ENCODE assay signal across 9 cellular contexts in the genomic region with DNA sequence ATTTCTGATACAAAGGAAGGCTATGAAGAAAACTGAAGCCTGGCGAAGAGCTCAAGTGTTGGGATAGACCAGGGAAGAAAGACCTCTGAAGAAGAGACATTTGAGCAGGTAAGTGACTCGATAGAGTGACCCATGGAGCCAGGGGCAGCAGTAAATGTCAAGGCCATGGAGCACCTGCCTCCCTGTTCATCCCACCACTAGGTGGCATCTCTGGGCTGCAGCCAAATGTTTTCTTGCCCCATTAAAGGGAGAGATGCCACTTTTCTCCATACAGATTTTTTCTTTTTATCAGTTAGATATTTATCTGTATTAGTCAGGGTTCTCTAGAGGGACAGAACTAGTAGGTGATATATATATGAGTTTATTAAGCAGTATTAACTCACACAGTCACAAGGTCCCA. TPM values are rescaled to one million over a fixed set of nuclear protein-coding genes. Genes with fewer than 3 reads are reported as not detected.
DNase-seq lines count a peak whose midpoint lies in the region; ATAC-seq, FAIRE-seq and TF ChIP-seq lines count a peak whose summit lies in the region.
"Had no signal": no experiment of that assay in that cellular context is flagged by ENCODE, and none has a peak within 500 bp of the region (broad histone marks: within the 10 kb centered on the region; RNA-seq: fewer than 3 reads in every experiment).

No MANE protein-coding gene starts in this region.

- POLR2A ChIA-PET in OCI-LY7 (lab: Charles Lee) = no interaction called here

- H3K9me3 Mint-ChIP-seq in activated T-cell treated with anti-CD3 and anti-CD28 coated beads, Interleukin-2, amount 50 U/mL, for 4 hours = no peaks in the 10 kb centered on the region

- no peak overlapping the region for H3K4me3 Mint-ChIP-seq in activated T-cell treated with anti-CD3 and anti-CD28 coated beads, Interleukin-2, amount 50 U/mL, for 4 hours

- H3K79me2 ChIP-seq in OCI-LY7 (ENCODE audit: insufficient read depth, low read depth, low read length) = peaks cover under 1% of the 10 kb centered on the region; the same call in 1 of the 2 replicates

- TF ChIP-seq CTCF in D721Med (IDR thresholded peaks at IDR 0.05; ENCODE audit: insufficient read depth, missing control alignments) (peak; percentile 65), OCI-LY7 (conservative IDR thresholded peaks at IDR 0.05; ENCODE audit: low read length) (peak; percentile 78)

- H3K27me3 Mint-ChIP-seq in activated T-cell treated with anti-CD3 and anti-CD28 coated beads, Interleukin-2, amount 50 U/mL, for 4 hours (ENCODE audit: low read depth) = no peaks in the 10 kb centered on the region

- H4K20me1 ChIP-seq in OCI-LY7 (ENCODE audit: insufficient read depth, low read length) = no peaks in the 10 kb centered on the region

- FAIRE-seq in D721Med (lab: Jason Lieb, UNC) = no peak
- FAIRE-seq in HTR-8/SVneo (lab: Jason Lieb, UNC) = no peak

- no peaks in the 10 kb centered on the region for H3K9me2 ChIP-seq in OCI-LY7 (ENCODE audit: insufficient read depth, low read length)

- H2AFZ ChIP-seq in OCI-LY7 (ENCODE audit: low read length) = no peak overlapping the region

- no peaks in the 10 kb centered on the region for H3K9me3 ChIP-seq in OCI-LY7 (ENCODE audit: low read length)
- H3K9me3 ChIP-seq: SJSA1 had no signal

- H3K36me3 Mint-ChIP-seq in activated T-cell treated with anti-CD3 and anti-CD28 coated beads, Interleukin-2, amount 50 U/mL, for 4 hours (ENCODE audit: insufficient read depth) = no peaks in the 10 kb centered on the region

- no peak overlapping the region for H3K27ac ChIP-seq in OCI-LY7 (ENCODE audit: low read depth, low read length, poor library complexity, severe bottlenecking)
- H3K27ac ChIP-seq: SJSA1 had no signal

- no peaks in the 10 kb centered on the region for H3K36me3 ChIP-seq in OCI-LY7 (ENCODE audit: insufficient read depth, low read length)
- H3K36me3 ChIP-seq: SJSA1 had no signal

- H3K4me1 ChIP-seq in OCI-LY7 (ENCODE audit: insufficient read depth, low read length, poor library complexity, severe bottlenecking) = peaks cover 7% of the 10 kb centered on the region
- H3K4me1 ChIP-seq: SJSA1 had no signal

- DNase-seq in D721Med (ENCODE audit: insufficient read length, low spot score) = peak; percentile 41
- DNase-seq in HTR-8/SVneo (ENCODE audit: insufficient read length, low spot score) = peak; percentile 18
- DNase-seq in OCI-LY7 (ENCODE audit: low spot score) = peak; percentile 63
- peak; percentile 48 for DNase-seq in activated T-cell treated with anti-CD3 and anti-CD28 coated beads, Interleukin-2, amount 50 U/mL, for 4 hours
- DNase-seq in glomerular visceral epithelial cell (ENCODE audit: extremely low spot score) = peak; percentile 51
- peak; percentile 5 to 22 for DNase-seq in stimulated activated CD4-positive, alpha-beta T cell treated with anti-CD3 and anti-CD28 coated beads, Interleukin-12 subunit alpha, Interleukin-12 subunit beta, amount 100 ng/mL, for 24 hours (ENCODE audit: low read depth in 2 of 2)
- no peak for DNase-seq in cerebellar nuclear complex (lab: John Stamatoyannopoulos, UW)

- CTCF ChIA-PET in OCI-LY7 (lab: Charles Lee; ENCODE audit: unreplicated experiment) = interaction anchor here (0.5 to 1.0 kb wide), 2 partner anchors 22 to 196 kb away, joined by 3 read pairs; no protein-coding TSS in a partner anchor

- peak in 1 of 2 donors; percentile 43 for ATAC-seq in activated T-cell treated with anti-CD3 and anti-CD28 coated beads, Interleukin-2, amount 50 U/mL, for 4 hours
- no peak for ATAC-seq in HG02610 (IDR thresholded peaks at IDR 0.05; ENCODE audit: unreplicated experiment)

- intact Hi-C loops in OCI-LY7 (cut with micrococcal nuclease; ENCODE audit: unreplicated experiment) = loop anchor here (1.0 to 10.0 kb wide), 3 partner anchors 177 to 334 kb away; partner anchors contain the start of genes ELK1 and UXT

- H3K4me1 Mint-ChIP-seq in activated T-cell treated with anti-CD3 and anti-CD28 coated beads, Interleukin-2, amount 50 U/mL, for 4 hours (ENCODE audit: low read depth) = peaks cover 10% of the 10 kb centered on the region

- H3K4me3 ChIP-seq in OCI-LY7 (ENCODE audit: low read depth, low read length, poor library complexity, severe bottlenecking) = no peak overlapping the region
- H3K4me3 ChIP-seq: SJSA1 had no signal

- no TSS peak for BruUV-seq in OCI-LY7 (replicated peaks; lab: Mats Ljungman, UMichigan)

- H3K4me2 ChIP-seq in OCI-LY7 (ENCODE audit: low read length) = no peak overlapping the region

RNA-seq across cellular contexts. Expression of gene ZNF81, which starts 4.9 kb away (rescaled TPM):
- total RNA-seq in OCI-LY7 (2014; rRNA removed; shearing (Covaris generic)) = 4.9 and 7.1 TPM in 2 replicates
- total RNA-seq in OCI-LY7 (2022) = 12.3 and 12.8 TPM in 2 replicates
- 1 to 10 TPM; 5.4 to 7.6 (median 7.6) TPM for total RNA-seq in activated T-cell treated with anti-CD3 and anti-CD28 coated beads, Interleukin-2, amount 50 U/mL, for 4 hours

Comparison
In these comparisons a context has a peak if more than half of its experiments do, and no peak if none do; other contexts are left out.
1. DNase-seq: peak in D721Med (single experiment), HTR-8/SVneo (single experiment), OCI-LY7 (single experiment), activated T-cell treated with anti-CD3 and anti-CD28 coated beads, Interleukin-2, amount 50 U/mL, for 4 hours (single experiment), glomerular visceral epithelial cell (single experiment) and stimulated activated CD4-positive, alpha-beta T cell treated with anti-CD3 and anti-CD28 coated beads, Interleukin-12 subunit alpha, Interleukin-12 subunit beta, amount 100 ng/mL, for 24 hours (2 of 2); none in cerebellar nuclear complex (0 of 2).